ENCODE assay signal across 24 cellular contexts in the genomic region with DNA sequence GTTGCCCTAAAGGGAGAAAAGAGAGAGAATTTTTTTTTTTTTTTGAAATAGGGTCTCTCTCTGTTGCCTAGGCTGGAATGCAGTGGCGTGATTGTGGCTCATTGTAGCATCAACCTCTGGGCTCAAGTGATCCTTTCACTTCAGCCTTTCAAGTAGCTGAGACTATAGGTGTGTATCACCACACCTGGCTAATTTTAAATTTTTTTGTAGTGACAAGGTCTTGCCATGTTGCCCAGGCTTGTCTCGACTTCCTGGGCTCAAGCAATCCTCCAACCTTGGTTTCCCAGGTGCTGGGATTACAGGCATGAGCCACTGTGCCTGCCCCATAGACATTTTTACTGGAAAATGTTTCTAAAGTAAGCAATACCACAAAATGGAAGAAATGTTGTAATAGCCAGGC.
"Had no signal": no experiment of that assay in that cellular context is flagged by ENCODE, and none has a peak within 500 bp of the region (broad histone marks: within the 10 kb centered on the region; RNA-seq: fewer than 3 reads in every experiment).

No MANE protein-coding gene starts in this region.

- DNase-seq: dorsolateral prefrontal cortex; effector CD4-positive, alpha-beta T cell; gastrocnemius medialis; head of caudate nucleus; kidney; mesenchymal stem cell; mucosa of descending colon; naive B cell; right lobe of liver; stimulated activated CD4-positive, alpha-beta T cell treated with anti-CD3 and anti-CD28 coated beads, Interleukin-2, amount 100 ng/mL, for 24 hours; stimulated activated CD4-positive, alpha-beta T cell treated with anti-CD3 and anti-CD28 coated beads, Interleukin-4, amount 100 ng/mL, for 24 hours; stimulated activated naive CD4-positive, alpha-beta T cell treated with Interleukin-2 at 50 U/mL for 16 hours; stomach; thyroid gland had no signal

- H3K27me3 ChIP-seq: dorsolateral prefrontal cortex, gastrocnemius medialis, neutrophil, right lobe of liver, stomach, thyroid gland, vagina had no signal

- FAIRE-seq: colon, kidney had no signal

- H3K9me3 ChIP-seq: gastrocnemius medialis, mucosa of descending colon, neutrophil, right lobe of liver, stomach, thyroid gland, vagina had no signal

- H3K27ac ChIP-seq: dorsolateral prefrontal cortex, gastrocnemius medialis, neutrophil, parathyroid adenoma, right lobe of liver, stomach, thyroid gland, vagina had no signal

- H3K4me1 Mint-ChIP-seq: mesothelial cell of epicardium; naive B cell; neural crest cell; stimulated activated effector memory CD8-positive, alpha-beta T cell treated with anti-CD3 and anti-CD28 coated beads, Interleukin-12 subunit alpha, Interleukin-12 subunit beta, amount 100 ng/mL, for 72 hours had no signal

- H3K9me3 Mint-ChIP-seq: mesothelial cell of epicardium; naive B cell; natural killer cell treated with Interleukin-12 subunit alpha and Interleukin-12 subunit beta and Interleukin-15 and Interleukin-18, amount 100 ng/mL, for 72 hours; stimulated activated effector memory CD8-positive, alpha-beta T cell treated with anti-CD3 and anti-CD28 coated beads, Interleukin-12 subunit alpha, Interleukin-12 subunit beta, amount 100 ng/mL, for 72 hours had no signal

- H3K27me3 Mint-ChIP-seq: naive B cell; natural killer cell treated with Interleukin-12 subunit alpha and Interleukin-12 subunit beta and Interleukin-15 and Interleukin-18, amount 100 ng/mL, for 72 hours; progenitor cell of endocrine pancreas had no signal

- H3K4me3 Mint-ChIP-seq: mesothelial cell of epicardium; naive B cell; natural killer cell treated with Interleukin-12 subunit alpha and Interleukin-12 subunit beta and Interleukin-15 and Interleukin-18, amount 100 ng/mL, for 72 hours; neural crest cell; stimulated activated effector memory CD8-positive, alpha-beta T cell treated with anti-CD3 and anti-CD28 coated beads, Interleukin-12 subunit alpha, Interleukin-12 subunit beta, amount 100 ng/mL, for 72 hours had no signal

- H3K4me3 ChIP-seq: dorsolateral prefrontal cortex, gastrocnemius medialis, lung, mucosa of descending colon, right lobe of liver, stomach, thyroid gland, vagina had no signal

- H3K4me1 ChIP-seq: gastrocnemius medialis, parathyroid adenoma, right lobe of liver, stomach, thyroid gland, vagina had no signal

- H3K27ac Mint-ChIP-seq: mesothelial cell of epicardium; naive B cell; natural killer cell treated with Interleukin-12 subunit alpha and Interleukin-12 subunit beta and Interleukin-15 and Interleukin-18, amount 100 ng/mL, for 72 hours; progenitor cell of endocrine pancreas; stimulated activated effector memory CD8-positive, alpha-beta T cell treated with anti-CD3 and anti-CD28 coated beads, Interleukin-12 subunit alpha, Interleukin-12 subunit beta, amount 100 ng/mL, for 72 hours had no signal

- H3K36me3 Mint-ChIP-seq: naive B cell; natural killer cell treated with Interleukin-12 subunit alpha and Interleukin-12 subunit beta and Interleukin-15 and Interleukin-18, amount 100 ng/mL, for 72 hours had no signal
